Comparison of ENCODE assay signal across 8 cellular contexts in the genomic region with DNA sequence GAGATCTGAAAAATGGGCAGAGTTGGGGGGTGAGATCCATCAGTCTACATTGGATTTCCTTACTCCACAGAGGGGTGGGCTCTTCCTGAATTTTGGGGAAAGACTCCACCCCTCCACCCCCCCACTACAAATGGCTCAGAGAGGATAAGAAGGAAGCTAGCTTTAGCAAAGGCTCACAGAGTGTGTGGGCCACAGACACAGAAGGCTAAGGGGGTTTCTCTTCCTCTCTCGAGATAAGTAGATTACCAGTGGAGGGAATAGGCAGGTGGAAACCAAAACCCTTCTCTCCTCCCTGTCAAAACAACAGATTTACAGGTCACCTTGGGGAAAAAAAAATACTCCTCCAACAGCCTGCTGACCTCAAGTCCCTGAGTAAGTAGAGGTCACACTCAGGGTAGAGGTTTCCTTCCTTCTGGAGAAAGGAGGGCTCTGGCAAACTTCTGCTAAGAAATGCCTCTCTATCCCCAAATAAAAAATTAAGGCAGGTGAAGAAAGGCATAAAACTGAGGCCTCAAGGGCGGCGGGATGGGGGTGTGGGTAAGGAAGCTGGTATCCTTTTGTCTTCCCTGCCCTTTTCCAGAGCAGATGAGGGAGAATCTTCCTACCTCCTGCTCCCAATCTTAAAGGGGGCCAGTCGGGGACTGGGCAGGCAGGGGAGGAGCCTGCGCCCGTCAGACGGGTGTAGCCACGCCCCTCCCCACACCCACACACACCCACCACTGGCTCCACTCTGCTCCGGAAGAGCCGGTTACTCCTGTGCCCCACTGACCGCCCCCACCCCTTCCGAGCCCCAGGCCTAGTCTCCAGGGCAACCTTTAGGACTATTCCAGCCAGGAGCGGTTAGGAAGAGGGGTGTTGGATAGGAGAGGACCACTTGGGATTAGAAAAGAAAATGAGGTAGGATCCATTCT. TPM values are rescaled to one million over a fixed set of nuclear protein-coding genes. Genes with fewer than 3 reads are reported as not detected.
DNase-seq lines count a peak whose midpoint lies in the region; ATAC-seq and TF ChIP-seq lines count a peak whose summit lies in the region.

No MANE protein-coding gene starts in this region.

- no peak overlapping the region for H3K4me3 ChIP-seq in CD8-positive, alpha-beta memory T cell (ENCODE audit: low read length)
- peak overlapping the region; percentile 97 for H3K4me3 ChIP-seq in epithelial cell of proximal tubule (ENCODE audit: low read depth, low read length)
- H3K4me3 ChIP-seq in muscle layer of duodenum (ENCODE audit: low read depth in 1 of 2, low read length in 2 of 2): peak overlapping the region; percentile 51 to 80

- peak; percentile 39 to 74 (median 51) for DNase-seq in CD8-positive, alpha-beta memory T cell
- DNase-seq in NCI-H69 (lab: John Stamatoyannopoulos, UW): peak; percentile 81
- DNase-seq in activated T-cell treated with anti-CD3 and anti-CD28 coated beads, Interleukin-2, amount 50 U/mL, for 1 hour: peak; percentile 65
- DNase-seq in epithelial cell of proximal tubule (ENCODE audit: low read depth): no peak
- DNase-seq in substantia nigra (lab: John Stamatoyannopoulos, UW): peak in 35 of 49 donors; percentile 2 to 74 (median 34)
- no peak for DNase-seq in SKM-1 (lab: John Stamatoyannopoulos, UW; ENCODE audit: unreplicated experiment)

- H3K27me3 ChIP-seq in CD8-positive, alpha-beta memory T cell (ENCODE audit: insufficient read depth, low read length, poor library complexity, severe bottlenecking): no peaks in the 10 kb centered on the region
- H3K27me3 ChIP-seq in muscle layer of duodenum (ENCODE audit: low read depth, low read length): no peaks in the 10 kb centered on the region

- POLR2A ChIA-PET in CD8-positive, alpha-beta memory T cell (lab: Charles Lee): interaction anchor here (4.2 kb wide), 1 partner anchor 56 kb away, joined by 37 read pairs; a partner anchor contains a TSS

- H3K36me3 ChIP-seq in CD8-positive, alpha-beta memory T cell (ENCODE audit: insufficient read depth, low read length): no peaks in the 10 kb centered on the region
- H3K36me3 ChIP-seq in muscle layer of duodenum (ENCODE audit: control insufficient read depth in 1 of 2, insufficient read depth in 2 of 2, low read length in 2 of 2): peaks cover 0 to 14% of the 10 kb centered on the region in 2 donors

- H3K27ac ChIP-seq in CD8-positive, alpha-beta memory T cell (ENCODE audit: low read depth, low read length): peak overlapping the region; percentile 17
- H3K27ac ChIP-seq in muscle layer of duodenum (ENCODE audit: low read length) (peak overlapping the region; percentile 34), substantia nigra (ENCODE audit: low read depth, low read length, poor library complexity, severe bottlenecking) (peak overlapping the region; percentile 14)

- H3K4me1 ChIP-seq in CD8-positive, alpha-beta memory T cell (ENCODE audit: insufficient read depth, low read length): peaks cover 72% of the 10 kb centered on the region
- H3K4me1 ChIP-seq in muscle layer of duodenum (ENCODE audit: control insufficient read depth in 1 of 2, insufficient read depth in 2 of 2, low read length in 2 of 2): peaks cover 22 to 56% of the 10 kb centered on the region in 2 donors

- H3K27ac Mint-ChIP-seq in CD8-positive, alpha-beta memory T cell: peak overlapping the region; percentile 32 to 97 (median 90)

- no peaks in the 10 kb centered on the region for H3K9me3 Mint-ChIP-seq in CD8-positive, alpha-beta memory T cell

- CTCF ChIA-PET in CD8-positive, alpha-beta memory T cell (lab: Charles Lee): no interaction called here

- peaks cover 0 to 2% of the 10 kb centered on the region in 2 donors for H3K27me3 Mint-ChIP-seq in CD8-positive, alpha-beta memory T cell

- no peaks in the 10 kb centered on the region for H3K9me3 ChIP-seq in CD8-positive, alpha-beta memory T cell (ENCODE audit: low read length)
- no peaks in the 10 kb centered on the region for H3K9me3 ChIP-seq in muscle layer of duodenum (ENCODE audit: control insufficient read depth in 1 of 2, low read length in 2 of 2)

- peak overlapping the region; percentile 85 to 99 (median 93) for H3K4me3 Mint-ChIP-seq in CD8-positive, alpha-beta memory T cell

- TF ChIP-seq CTCF in epithelial cell of proximal tubule (conservative IDR thresholded peaks at IDR 0.05; ENCODE audit: low read depth, low read length): no peak

- ATAC-seq in GM21786 (IDR thresholded peaks at IDR 0.05; ENCODE audit: unreplicated experiment): peak; percentile 19

- peaks cover 73 to 78% (median 75%) of the 10 kb centered on the region in 3 donors for H3K4me1 Mint-ChIP-seq in CD8-positive, alpha-beta memory T cell

- peaks cover 0 to 37% (median 4%) of the 10 kb centered on the region in 3 donors for H3K36me3 Mint-ChIP-seq in CD8-positive, alpha-beta memory T cell

RNA-seq across cellular contexts. Expression of a gene that starts 1.9 kb away (rescaled TPM):
- 10 to 100 TPM; 87.3 to 89.1 TPM for total RNA-seq in CD8-positive, alpha-beta memory T cell
- 36.4 TPM for polyA plus RNA-seq in CD8-positive, alpha-beta memory T cell
- 41.5 and 43.1 TPM in 2 replicates for total RNA-seq in epithelial cell of proximal tubule

RNA-seq across cellular contexts. Expression of a gene that starts 13.7 kb away (rescaled TPM):
- 100 to 1,000 TPM; 925 to 960 TPM for total RNA-seq in CD8-positive, alpha-beta memory T cell
- 828 TPM for polyA plus RNA-seq in CD8-positive, alpha-beta memory T cell
- 569 and 705 TPM in 2 replicates for total RNA-seq in epithelial cell of proximal tubule

RNA-seq across cellular contexts. Expression of a gene that starts 56.0 kb away (rescaled TPM):
- total RNA-seq in CD8-positive, alpha-beta memory T cell: 100 to 1,000 TPM; 431 to 437 TPM
- 242 TPM for polyA plus RNA-seq in CD8-positive, alpha-beta memory T cell
- total RNA-seq in epithelial cell of proximal tubule: 110 and 203 TPM in 2 replicates

Comparison
In these comparisons a context has a peak if more than half of its experiments do, and no peak if none do; other contexts are left out.
1. DNase-seq: peak in CD8-positive, alpha-beta memory T cell (5 of 5), NCI-H69 (single experiment), activated T-cell treated with anti-CD3 and anti-CD28 coated beads, Interleukin-2, amount 50 U/mL, for 1 hour (single experiment) and substantia nigra (35 of 49); none in epithelial cell of proximal tubule (single experiment) and SKM-1 (single experiment).
2. Peak in every context shown above with its lines, with median percentiles within 50 percentile points of each other: H3K27ac ChIP-seq.